ENCODE assay signal across 9 cellular contexts in the genomic region with DNA sequence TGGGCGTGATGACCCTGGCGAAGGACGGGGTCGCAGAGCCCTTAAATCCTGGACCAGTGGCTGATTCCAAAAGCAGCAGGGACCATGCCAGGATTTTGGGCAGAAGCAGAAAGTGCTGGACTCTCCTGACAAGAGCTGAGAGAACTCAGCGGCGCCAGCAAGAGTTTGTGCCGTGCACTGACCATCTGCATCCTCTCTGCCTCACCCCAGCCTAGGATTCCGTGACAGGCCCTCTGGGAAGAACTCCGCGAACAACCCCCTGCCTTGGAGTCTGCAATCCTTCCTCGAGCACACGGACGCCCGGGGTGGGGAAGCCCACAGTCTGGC. TPM values are rescaled to one million over a fixed set of nuclear protein-coding genes. Genes with fewer than 3 reads are reported as not detected.
DNase-seq lines count a peak whose midpoint lies in the region; ATAC-seq and TF ChIP-seq lines count a peak whose summit lies in the region.
"Had no signal": no experiment of that assay in that cellular context is flagged by ENCODE, and none has a peak within 500 bp of the region (broad histone marks: within the 10 kb centered on the region; RNA-seq: fewer than 3 reads in every experiment).

No MANE protein-coding gene starts in this region.

- H3K4me3 ChIP-seq in DOHH2 (ENCODE audit: low read length): peak overlapping the region; percentile 88
- peak overlapping the region; percentile 94 for H3K4me3 ChIP-seq in fibroblast of pulmonary artery (replicated peaks; ENCODE audit: low read depth, low read length)
- peak overlapping the region; percentile 71 for H3K4me3 ChIP-seq in trophoblast cell (ENCODE audit: low read depth, low read length)

- peak overlapping the region; percentile 68 for H2AFZ ChIP-seq in trophoblast cell (ENCODE audit: insufficient read depth, low read length, poor library complexity)

- no peak overlapping the region for H3K4ac ChIP-seq in trophoblast cell (ENCODE audit: low read depth, low read length)

- no peaks in the 10 kb centered on the region for H3K9me3 ChIP-seq in DOHH2 (ENCODE audit: control insufficient read depth, insufficient read depth, low read length)
- peaks cover 3% of the 10 kb centered on the region for H3K9me3 ChIP-seq in trophoblast cell (ENCODE audit: insufficient read depth, low read depth, low read length)

- peak; percentile 33 for DNase-seq in RPMI7951 (ENCODE audit: low read depth)
- DNase-seq in fibroblast of pulmonary artery (ENCODE audit: low read depth): peak; percentile 8
- no peak for DNase-seq in trophoblast cell

- H3F3A ChIP-seq in DOHH2 (ENCODE audit: control insufficient read depth, insufficient read depth): 0 out of 2 replicates have a peak, but pooled peaks cover 2% of the 10 kb centered on the region

- H3K18ac ChIP-seq in trophoblast cell (ENCODE audit: low read length): no peak overlapping the region

- TF ChIP-seq CTCF in DOHH2 (IDR thresholded peaks at IDR 0.05; ENCODE audit: low read depth, low read length, poor library complexity, severe bottlenecking) (no peak), fibroblast of pulmonary artery (IDR thresholded peaks at IDR 0.05; ENCODE audit: low read length, missing control alignments) (no peak)

- peaks cover 6% of the 10 kb centered on the region for H3K79me1 ChIP-seq in trophoblast cell (ENCODE audit: low read length)

- no peak overlapping the region for H4K91ac ChIP-seq in trophoblast cell (ENCODE audit: low read depth, low read length)

- H3K27me3 ChIP-seq in DOHH2 (ENCODE audit: control insufficient read depth, low read length): no peaks in the 10 kb centered on the region
- H3K27me3 ChIP-seq in trophoblast cell (ENCODE audit: insufficient read depth, low read length): no peaks in the 10 kb centered on the region

- H3K4me1 ChIP-seq in DOHH2 (ENCODE audit: control insufficient read depth, low read length) (peaks cover 30% of the 10 kb centered on the region), trophoblast cell (ENCODE audit: control insufficient read depth in 1 of 2, insufficient read depth in 2 of 2, low read length in 2 of 2) (peaks cover 8 to 11% of the 10 kb centered on the region in 2 experiments)

- ATAC-seq in HG03135 (IDR thresholded peaks at IDR 0.05; ENCODE audit: unreplicated experiment) (no peak), HG03354 (IDR thresholded peaks at IDR 0.05; ENCODE audit: poor library complexity, severe bottlenecking, unreplicated experiment) (no peak), HG02885 (IDR thresholded peaks at IDR 0.05; ENCODE audit: poor library complexity, unreplicated experiment) (no peak), HG03460 (IDR thresholded peaks at IDR 0.05; ENCODE audit: unreplicated experiment) (no peak)

- H3K79me2 ChIP-seq in DOHH2 (ENCODE audit: control insufficient read depth, low read length) (peaks cover 25% of the 10 kb centered on the region), trophoblast cell (ENCODE audit: control insufficient read depth, insufficient read depth, low read length, poor library complexity) (peaks cover 3% of the 10 kb centered on the region)

- H2BK5ac ChIP-seq in trophoblast cell (ENCODE audit: low read depth, low read length, poor library complexity): no peak overlapping the region

- H3K9ac ChIP-seq in trophoblast cell (ENCODE audit: low read length): peak overlapping the region; percentile 40

- H3K36me3 ChIP-seq in DOHH2 (ENCODE audit: control insufficient read depth, low read length): peaks cover 28% of the 10 kb centered on the region
- H3K36me3 ChIP-seq in trophoblast cell (ENCODE audit: control insufficient read depth in 1 of 2, insufficient read depth in 2 of 2, low read length in 2 of 2): peaks cover 20 to 23% of the 10 kb centered on the region in 2 experiments

- H4K12ac ChIP-seq in trophoblast cell (ENCODE audit: low read depth, low read length): peak overlapping the region; percentile 38

- no peak overlapping the region for H3K23ac ChIP-seq in trophoblast cell (ENCODE audit: low read length)

- peak overlapping the region; percentile 11 for H2AK5ac ChIP-seq in trophoblast cell (ENCODE audit: low read length)

- no CpG with 5 or more reads among the region's 14 CpGs for WGBS in trophoblast cell (ENCODE audit: extremely low coverage, insufficient coverage, insufficient read length)

- H3K4me2 ChIP-seq in DOHH2 (ENCODE audit: low read length) (peak overlapping the region; percentile 87), trophoblast cell (ENCODE audit: low read length) (peak overlapping the region; percentile 98)

- peak overlapping the region; percentile 70 for H4K8ac ChIP-seq in trophoblast cell (ENCODE audit: low read depth, low read length)

- H3K14ac ChIP-seq in trophoblast cell (ENCODE audit: low read length): no peak overlapping the region

- no peak overlapping the region for H2BK120ac ChIP-seq in trophoblast cell (ENCODE audit: insufficient read depth, low read length, poor library complexity)

- H3K9me2 ChIP-seq in DOHH2 (replicated peaks; ENCODE audit: control insufficient read depth, low read length): no peaks in the 10 kb centered on the region

- H4K20me1 ChIP-seq in DOHH2 (ENCODE audit: control insufficient read depth, insufficient read depth, low read depth, low read length): no peaks in the 10 kb centered on the region

- H3K27ac ChIP-seq in DOHH2 (ENCODE audit: low read depth, low read length) (no peak overlapping the region), trophoblast cell (ENCODE audit: low read depth, low read length) (no peak overlapping the region)

- no peak overlapping the region for H2BK12ac ChIP-seq in trophoblast cell (ENCODE audit: low read length)

RNA-seq across cellular contexts. Expression of gene NDUFV1, which starts 0.6 kb away (rescaled TPM):
- 203 and 251 TPM in 2 replicates for total RNA-seq in RPMI7951 (2014; rRNA removed; shearing (Covaris generic))
- polyA plus RNA-seq in trophoblast cell (2013): 61.7 and 64.8 TPM in 2 replicates

RNA-seq across cellular contexts. Expression of gene GSTP1, which starts 22.5 kb away (rescaled TPM):
- total RNA-seq in RPMI7951 (2014; rRNA removed; shearing (Covaris generic)): 1,090 and 1,270 TPM in 2 replicates
- polyA plus RNA-seq in trophoblast cell (2013): 1,111 and 1,164 TPM in 2 replicates

RNA-seq across cellular contexts. Expression of gene NUDT8, which starts 23.6 kb away (rescaled TPM):
- 7.2 and 11.6 TPM in 2 replicates for total RNA-seq in RPMI7951 (2014; rRNA removed; shearing (Covaris generic))
- 7.4 and 7.6 TPM in 2 replicates for polyA plus RNA-seq in trophoblast cell (2013)

RNA-seq across cellular contexts. Expression of gene TBX10, which starts 33.5 kb away (rescaled TPM):
- not detected in 2 replicates for total RNA-seq in RPMI7951 (2014; rRNA removed; shearing (Covaris generic))
- polyA plus RNA-seq in trophoblast cell (2013): not detected in 2 replicates
- total RNA-seq: pulmonary artery endothelial cell had no signal

RNA-seq across cellular contexts. Expression of gene ACY3, which starts 44.4 kb away (rescaled TPM):
- total RNA-seq in RPMI7951 (2014; rRNA removed; shearing (Covaris generic)): 0.96 TPM in 1 of 2 replicates, not detected in the other
- polyA plus RNA-seq in trophoblast cell (2013): not detected in 2 replicates
- total RNA-seq: pulmonary artery endothelial cell had no signal

Comparison
In these comparisons a context has a peak if more than half of its experiments do, and no peak if none do; other contexts are left out.
1. DNase-seq: peak in RPMI7951 (single experiment) and fibroblast of pulmonary artery (single experiment); none in trophoblast cell (0 of 2).
2. Peak in every context shown above with its lines, with median percentiles within 50 percentile points of each other: H3K4me3 ChIP-seq.